Comparison of ENCODE assay signal across 1 cellular context in genomic region chr3:157274644-157275137, GRCh38.
TF ChIP-seq lines count a peak whose summit lies in the region.

No MANE protein-coding gene starts in this region.

TF ChIP-seq in GM23338, 12 proteins besides CTCF, POLR2A, EP300 and RAD21 (continued from another document):
- TF ChIP-seq ZNF462 (CRISPR knock-in tag; IDR thresholded peaks at IDR 0.05) (0 out of 2 replicates have a peak, but pooled peaks have one; percentile 12), NANOG (IDR thresholded peaks at IDR 0.05; ENCODE audit: borderline replicate concordance) (peak; percentile 97), EZH2phosphoT487 (IDR thresholded peaks at IDR 0.05; ENCODE audit: unreplicated experiment) (no peak), ZNF114 (CRISPR knock-in tag; IDR thresholded peaks at IDR 0.05) (peak; percentile 95)
TF ChIP-seq in GM23338: peak in this region for 5.
